In genomic region chr12:124425667-124426066, GRCh38 we compare ENCODE assay signal across 21 cellular contexts.
DNase-seq lines count a peak whose midpoint lies in the region; ATAC-seq and TF ChIP-seq lines count a peak whose summit lies in the region.
"Had no signal": no experiment of that assay in that cellular context is flagged by ENCODE, and none has a peak within 500 bp of the region (broad histone marks: within the 10 kb centered on the region; RNA-seq: fewer than 3 reads in every experiment).

No MANE protein-coding gene starts in this region.

- ATAC-seq in stimulated activated effector memory CD8-positive, alpha-beta T cell treated with anti-CD3 and anti-CD28 coated beads, Interleukin-12 subunit alpha, Interleukin-12 subunit beta, amount 100 ng/mL, for 72 hours: no peak
- no peak for ATAC-seq in HG03571 (IDR thresholded peaks at IDR 0.05; ENCODE audit: unreplicated experiment)
- ATAC-seq in esophagus mucosa: no peak
- ATAC-seq in GM21390 (IDR thresholded peaks at IDR 0.05; ENCODE audit: unreplicated experiment): no peak
- ATAC-seq: GM23338 had no signal

- H3K4me1 ChIP-seq in breast epithelium: peaks cover 12 to 17% of the 10 kb centered on the region in 2 donors
- peaks cover 70% of the 10 kb centered on the region for H3K4me1 ChIP-seq in muscle layer of colon (ENCODE audit: insufficient read depth, low read length)

- POLR2A ChIA-PET in RWPE1 (lab: Yijun Ruan, JAX; ENCODE audit: low non-redundant PET): interaction anchor here (0.6 kb wide), 1 partner anchor 36 kb away, joined by 4 read pairs; no protein-coding TSS in a partner anchor

- no peak for TF ChIP-seq CTCF in RWPE1 (conservative IDR thresholded peaks at IDR 0.05; ENCODE audit: low read depth)
- no peak for TF ChIP-seq CTCF in breast epithelium (IDR thresholded peaks at IDR 0.05)

- H3K27ac ChIP-seq in RWPE1 (peak overlapping the region; percentile 99), breast epithelium (peak overlapping the region; percentile 21 to 45), muscle layer of colon (ENCODE audit: low read depth, low read length) (peak overlapping the region; percentile 79)
- H3K27ac ChIP-seq: BLaER1, KMS-11, PC-9 had no signal

- peaks cover 84% of the 10 kb centered on the region for H3K36me3 Mint-ChIP-seq in stimulated activated effector memory CD8-positive, alpha-beta T cell treated with anti-CD3 and anti-CD28 coated beads, Interleukin-12 subunit alpha, Interleukin-12 subunit beta, amount 100 ng/mL, for 72 hours

- H3K27ac Mint-ChIP-seq in stimulated activated effector memory CD8-positive, alpha-beta T cell treated with anti-CD3 and anti-CD28 coated beads, Interleukin-12 subunit alpha, Interleukin-12 subunit beta, amount 100 ng/mL, for 72 hours: peak overlapping the region; percentile 37

- no peaks in the 10 kb centered on the region for H3K36me3 ChIP-seq in breast epithelium
- peaks cover 42% of the 10 kb centered on the region for H3K36me3 ChIP-seq in muscle layer of colon (ENCODE audit: insufficient read depth, low read length)

- H3K4me1 Mint-ChIP-seq in stimulated activated effector memory CD8-positive, alpha-beta T cell treated with anti-CD3 and anti-CD28 coated beads, Interleukin-12 subunit alpha, Interleukin-12 subunit beta, amount 100 ng/mL, for 72 hours: peaks cover 24% of the 10 kb centered on the region

- intact Hi-C loops in breast epithelium (cut with DNase I; ENCODE audit: low total_unique reads): no loop called here

- no peak overlapping the region for H3K9ac ChIP-seq in muscle layer of colon (ENCODE audit: low read length)
- H3K9ac ChIP-seq: BLaER1, KMS-11, SK-N-SH had no signal

- H3K27me3 ChIP-seq in breast epithelium (no peaks in the 10 kb centered on the region), muscle layer of colon (ENCODE audit: control insufficient read depth in 1 of 2, insufficient read depth in 2 of 2, low read length in 2 of 2) (no peaks in the 10 kb centered on the region)
- H3K27me3 ChIP-seq: BLaER1 had no signal

- CTCF ChIA-PET in RWPE1 (lab: Yijun Ruan, JAX): interaction anchor here (0.6 to 1.0 kb wide), 2 partner anchors 27 to 68 kb away, joined by 3 to 8 read pairs; no protein-coding TSS in a partner anchor

- no peak for TF ChIP-seq POLR2A in breast epithelium (IDR thresholded peaks at IDR 0.05)

- no peaks in the 10 kb centered on the region for H3K9me3 Mint-ChIP-seq in stimulated activated effector memory CD8-positive, alpha-beta T cell treated with anti-CD3 and anti-CD28 coated beads, Interleukin-12 subunit alpha, Interleukin-12 subunit beta, amount 100 ng/mL, for 72 hours
- H3K9me3 Mint-ChIP-seq: GM23338 had no signal

- H3K4me3 ChIP-seq in breast epithelium (no peak overlapping the region), muscle layer of colon (ENCODE audit: low read depth in 1 of 2, low read length in 2 of 2) (no peak overlapping the region)
- H3K4me3 ChIP-seq: BLaER1, GM23338, PC-9 had no signal

- no peak for DNase-seq in RWPE1 (ENCODE audit: low spot score)
- DNase-seq in breast epithelium (ENCODE audit: low spot score in 2 of 2): no peak
- DNase-seq in stimulated activated effector memory CD8-positive, alpha-beta T cell treated with anti-CD3 and anti-CD28 coated beads, Interleukin-12 subunit alpha, Interleukin-12 subunit beta, amount 100 ng/mL, for 72 hours (ENCODE audit: low spot score in 2 of 2): no peak
- DNase-seq in A172 (ENCODE audit: low spot score): no peak
- DNase-seq: Caco-2, DMS79, MM.1S, NCI-H1105, NCI-H187, NCI-H2171, NCI-H446 treated with DMSO at 0.1 percent for 48 hours, NCI-H774, PC-9, SK-N-SH had no signal

- H3K9me3 ChIP-seq in breast epithelium: no peaks in the 10 kb centered on the region
- no peaks in the 10 kb centered on the region for H3K9me3 ChIP-seq in muscle layer of colon (ENCODE audit: low read length)
- H3K9me3 ChIP-seq: BLaER1, Caco-2, SK-N-SH had no signal

- H3K4me3 Mint-ChIP-seq in stimulated activated effector memory CD8-positive, alpha-beta T cell treated with anti-CD3 and anti-CD28 coated beads, Interleukin-12 subunit alpha, Interleukin-12 subunit beta, amount 100 ng/mL, for 72 hours: no peak overlapping the region
- H3K4me3 Mint-ChIP-seq: GM23338 had no signal

Comparison
In these comparisons a context has a peak if more than half of its experiments do, and no peak if none do; other contexts are left out.
1. H3K27ac ChIP-seq: peak in every context shown above with its lines; median percentile 99 in RWPE1; 79 in muscle layer of colon; 33 in breast epithelium.